22 cellular contexts compared by ENCODE assay signal in genomic region chr1:245434285-245434684, GRCh38.
DNase-seq lines count a peak whose midpoint lies in the region; ATAC-seq, FAIRE-seq and TF ChIP-seq lines count a peak whose summit lies in the region.
"Had no signal": no experiment of that assay in that cellular context is flagged by ENCODE, and none has a peak within 500 bp of the region (broad histone marks: within the 10 kb centered on the region; RNA-seq: fewer than 3 reads in every experiment).

No MANE protein-coding gene starts in this region.

- H3K27ac Mint-ChIP-seq in chondrocyte (ENCODE audit: unreplicated experiment) (no peak overlapping the region), natural killer cell (no peak overlapping the region)
- H3K27ac Mint-ChIP-seq: natural killer cell treated with Interleukin-12 subunit alpha and Interleukin-12 subunit beta and Interleukin-15 and Interleukin-18, amount 100 ng/mL, for 72 hours; T-cell had no signal

- H3K4me3 Mint-ChIP-seq in chondrocyte (ENCODE audit: unreplicated experiment), result no peak overlapping the region
- no peak overlapping the region for H3K4me3 Mint-ChIP-seq in natural killer cell
- H3K4me3 Mint-ChIP-seq: natural killer cell treated with Interleukin-12 subunit alpha and Interleukin-12 subunit beta and Interleukin-15 and Interleukin-18, amount 100 ng/mL, for 72 hours; T-cell had no signal

- CTCF ChIA-PET in A549 (lab: Yijun Ruan, JAX) (no interaction called here), AG04450 (lab: Charles Lee) (no interaction called here)

- H3K4me1 Mint-ChIP-seq in chondrocyte (ENCODE audit: low read depth), result no peaks in the 10 kb centered on the region
- no peaks in the 10 kb centered on the region for H3K4me1 Mint-ChIP-seq in natural killer cell
- H3K4me1 Mint-ChIP-seq: T-cell had no signal

- H4K12ac ChIP-seq in trophoblast cell (ENCODE audit: low read depth, low read length), result no peak overlapping the region

- no peak overlapping the region for H3K14ac ChIP-seq in trophoblast cell (ENCODE audit: low read length)

- intact Hi-C loops in natural killer cell (cut with micrococcal nuclease), result no loop called here

- H3K4me3 ChIP-seq in A549 (no peak overlapping the region), AG04450 (ENCODE audit: low read depth, low read length) (no peak overlapping the region), trophoblast cell (ENCODE audit: low read depth, low read length) (no peak overlapping the region)
- H3K4me3 ChIP-seq: BLaER1 treated with 17β-estradiol and CSF1 and Interleukin-3, amounts not matched to agents 10 nM and 100 nM had no signal

- no peak overlapping the region for H2AK5ac ChIP-seq in trophoblast cell (ENCODE audit: low read length)

- H2BK120ac ChIP-seq in trophoblast cell (ENCODE audit: insufficient read depth, low read length, poor library complexity), result no peak overlapping the region

- DNase-seq in A549 (ENCODE audit: low read depth in 1 of 2, low spot score in 1 of 2) (peak; percentile 25 to 32), AG04450 (ENCODE audit: low read depth, low spot score) (no peak), HT-29 (ENCODE audit: low spot score) (peak; percentile 5), chondrocyte (ENCODE audit: low spot score) (no peak), AG20443 (ENCODE audit: low spot score) (no peak), trophoblast cell (no peak), natural killer cell (no peak)
- DNase-seq: activated CD4-positive, alpha-beta T cell treated with anti-CD3 and anti-CD28 coated beads, Interleukin-2, amount 50 U/mL, for 4 hours; activated naive CD4-positive, alpha-beta T cell treated with Interleukin-2 at 50 U/mL for 16 hours; activated T-cell treated with anti-CD3 and anti-CD28 coated beads for 4 hours; cerebellar nuclear complex; hippocampal formation; KBM-7; NCI-H1105; small intestine; stimulated activated CD4-positive, alpha-beta T cell treated with anti-CD3 and anti-CD28 coated beads, Interleukin-4, amount 100 ng/mL, for 4 hours; substantia nigra; T-cell had no signal

- H3K79me2 ChIP-seq in trophoblast cell (ENCODE audit: control insufficient read depth, insufficient read depth, low read length, poor library complexity), result no peaks in the 10 kb centered on the region

- H3K9me3 ChIP-seq in A549 (0 out of 3 replicates have a peak, but pooled peaks cover 5% of the 10 kb centered on the region), AG04450 (ENCODE audit: control insufficient read depth, insufficient read depth, low read length) (no peaks in the 10 kb centered on the region; the same call in 1 of the 2 replicates), trophoblast cell (ENCODE audit: insufficient read depth, low read depth, low read length) (no peaks in the 10 kb centered on the region)

- H3K27me3 Mint-ChIP-seq in chondrocyte (ENCODE audit: low read depth) (no peaks in the 10 kb centered on the region), natural killer cell (ENCODE audit: low read depth in 2 of 2) (peaks cover 7 to 25% of the 10 kb centered on the region in 2 donors)

- TF ChIP-seq CTCF in A549 (IDR thresholded peaks at IDR 0.05) (no peak), AG04450 (IDR thresholded peaks at IDR 0.05; ENCODE audit: low read depth, low read length) (peak; percentile 17; the same call in 1 of the 2 replicates), chondrocyte (IDR thresholded peaks at IDR 0.05) (peak; percentile 14), natural killer cell (IDR thresholded peaks at IDR 0.05) (no peak)

- H3K9ac ChIP-seq in trophoblast cell (ENCODE audit: low read length), result no peak overlapping the region
- H3K9ac ChIP-seq: BLaER1 treated with 17β-estradiol and CSF1 and Interleukin-3, amounts not matched to agents 10 nM and 100 nM had no signal

- no peak overlapping the region for H2BK5ac ChIP-seq in trophoblast cell (ENCODE audit: low read depth, low read length, poor library complexity)

- no peak overlapping the region for H2AFZ ChIP-seq in trophoblast cell (ENCODE audit: insufficient read depth, low read length, poor library complexity)

- no peaks in the 10 kb centered on the region for H3K4me1 ChIP-seq in A549
- H3K4me1 ChIP-seq in trophoblast cell (ENCODE audit: control insufficient read depth in 1 of 2, insufficient read depth in 2 of 2, low read length in 2 of 2), result no peaks in the 10 kb centered on the region
- H3K4me1 ChIP-seq: BLaER1 treated with 17β-estradiol and CSF1 and Interleukin-3, amounts not matched to agents 10 nM and 100 nM had no signal

- H3K79me1 ChIP-seq in trophoblast cell (ENCODE audit: low read length), result no peaks in the 10 kb centered on the region

- no peak overlapping the region for H3K4me2 ChIP-seq in A549
- H3K4me2 ChIP-seq in trophoblast cell (ENCODE audit: low read length), result no peak overlapping the region
- H3K4me2 ChIP-seq: BLaER1 treated with 17β-estradiol and CSF1 and Interleukin-3, amounts not matched to agents 10 nM and 100 nM had no signal

- peaks cover 16% of the 10 kb centered on the region for H3K36me3 Mint-ChIP-seq in chondrocyte (ENCODE audit: low read depth)
- no peaks in the 10 kb centered on the region for H3K36me3 Mint-ChIP-seq in natural killer cell
- H3K36me3 Mint-ChIP-seq: natural killer cell treated with Interleukin-12 subunit alpha and Interleukin-12 subunit beta and Interleukin-15 and Interleukin-18, amount 100 ng/mL, for 72 hours; T-cell had no signal

- peaks cover 3 to 6% of the 10 kb centered on the region in 2 experiments for H3K36me3 ChIP-seq in trophoblast cell (ENCODE audit: control insufficient read depth in 1 of 2, insufficient read depth in 2 of 2, low read length in 2 of 2)
- H3K36me3 ChIP-seq: BLaER1 treated with 17β-estradiol and CSF1 and Interleukin-3, amounts not matched to agents 10 nM and 100 nM had no signal

- no peak for TF ChIP-seq POLR2A in A549 (IDR thresholded peaks at IDR 0.05; ENCODE audit: low read length)

- H3K18ac ChIP-seq in trophoblast cell (ENCODE audit: low read length), result no peak overlapping the region

- ATAC-seq in A549, result peak; percentile 77 to 83
- no peak for ATAC-seq in natural killer cell
- ATAC-seq in GM21515 (IDR thresholded peaks at IDR 0.05; ENCODE audit: unreplicated experiment), result no peak
- ATAC-seq: natural killer cell treated with Interleukin-12 subunit alpha and Interleukin-12 subunit beta and Interleukin-15 and Interleukin-18, amount 100 ng/mL, for 72 hours; T-cell had no signal

- H3K4ac ChIP-seq in trophoblast cell (ENCODE audit: low read depth, low read length), result no peak overlapping the region

- H3K9me3 Mint-ChIP-seq in chondrocyte (ENCODE audit: low read depth) (no peaks in the 10 kb centered on the region), natural killer cell (peaks cover 0 to 5% of the 10 kb centered on the region in 2 donors)
- H3K9me3 Mint-ChIP-seq: natural killer cell treated with Interleukin-12 subunit alpha and Interleukin-12 subunit beta and Interleukin-15 and Interleukin-18, amount 100 ng/mL, for 72 hours; T-cell had no signal

- 0% methylated on average over 1 of the region's 1 CpG for WGBS in A549 (ENCODE audit: missing lambda C conversion rate)
- no CpG with 5 or more reads among the region's 1 CpG for WGBS in trophoblast cell (ENCODE audit: extremely low coverage, insufficient coverage, insufficient read length)

- no peak overlapping the region for H2BK12ac ChIP-seq in trophoblast cell (ENCODE audit: low read length)

- no peak overlapping the region for H3K23ac ChIP-seq in trophoblast cell (ENCODE audit: low read length)

- H3K27ac ChIP-seq in A549, result no peak overlapping the region
- no peak overlapping the region for H3K27ac ChIP-seq in AG04450 (ENCODE audit: low read depth, low read length)
- H3K27ac ChIP-seq in trophoblast cell (ENCODE audit: low read depth, low read length), result no peak overlapping the region
- H3K27ac ChIP-seq: BLaER1 treated with 17β-estradiol and CSF1 and Interleukin-3, amounts not matched to agents 10 nM and 100 nM; RWPE1 had no signal

- no peaks in the 10 kb centered on the region for H3K27me3 ChIP-seq in AG04450 (ENCODE audit: control insufficient read depth, insufficient read depth, low read length)
- H3K27me3 ChIP-seq in trophoblast cell (ENCODE audit: insufficient read depth, low read length), result no peaks in the 10 kb centered on the region
- H3K27me3 ChIP-seq: BLaER1 treated with 17β-estradiol and CSF1 and Interleukin-3, amounts not matched to agents 10 nM and 100 nM had no signal

- no peak for FAIRE-seq in A549 (lab: Jason Lieb, UNC)
- FAIRE-seq: small intestine had no signal

- no peak for TF ChIP-seq RAD21 in A549 (conservative IDR thresholded peaks at IDR 0.05 in 1 of 2, IDR thresholded peaks at IDR 0.05 in 1 of 2)

- no peak overlapping the region for H4K8ac ChIP-seq in trophoblast cell (ENCODE audit: low read depth, low read length)

- TF ChIP-seq EP300 in A549 (IDR thresholded peaks at IDR 0.05), result no peak

- POLR2A ChIA-PET in A549 (lab: Yijun Ruan, JAX) (no interaction called here), AG04450 (lab: Yijun Ruan, JAX) (no interaction called here)

- no peak overlapping the region for H4K91ac ChIP-seq in trophoblast cell (ENCODE audit: low read depth, low read length)

TF ChIP-seq in A549, 52 proteins besides CTCF, POLR2A, EP300 and RAD21:
- no peak for TF ChIP-seq CEBPB (IDR thresholded peaks at IDR 0.05)
TF ChIP-seq in A549: peak in this region for 0.

Comparison
In these comparisons a context has a peak if more than half of its experiments do, and no peak if none do; other contexts are left out.
1. ATAC-seq: peak in A549 (2 of 2); none in natural killer cell (0 of 3) and GM21515 (single experiment).
2. DNase-seq: peak in A549 (2 of 2) and HT-29 (single experiment); none in AG04450 (single experiment), chondrocyte (single experiment), AG20443 (single experiment), trophoblast cell (0 of 2) and natural killer cell (single experiment).
3. CTCF ChIP-seq: peak in AG04450 (single experiment) and chondrocyte (single experiment); none in A549 (single experiment) and natural killer cell (single experiment).